In genomic region chr22:31496007-31496734, GRCh38 we compare ENCODE assay signal across 8 cellular contexts. TPM values are rescaled to one million over a fixed set of nuclear protein-coding genes. Genes with fewer than 3 reads are reported as not detected.
A peak's percentile ranks its signal among the peaks of the same experiment; 100 is the strongest.
DNase-seq lines count a peak whose midpoint lies in the region; TF ChIP-seq lines count a peak whose summit lies in the region.

A gene with protein sequence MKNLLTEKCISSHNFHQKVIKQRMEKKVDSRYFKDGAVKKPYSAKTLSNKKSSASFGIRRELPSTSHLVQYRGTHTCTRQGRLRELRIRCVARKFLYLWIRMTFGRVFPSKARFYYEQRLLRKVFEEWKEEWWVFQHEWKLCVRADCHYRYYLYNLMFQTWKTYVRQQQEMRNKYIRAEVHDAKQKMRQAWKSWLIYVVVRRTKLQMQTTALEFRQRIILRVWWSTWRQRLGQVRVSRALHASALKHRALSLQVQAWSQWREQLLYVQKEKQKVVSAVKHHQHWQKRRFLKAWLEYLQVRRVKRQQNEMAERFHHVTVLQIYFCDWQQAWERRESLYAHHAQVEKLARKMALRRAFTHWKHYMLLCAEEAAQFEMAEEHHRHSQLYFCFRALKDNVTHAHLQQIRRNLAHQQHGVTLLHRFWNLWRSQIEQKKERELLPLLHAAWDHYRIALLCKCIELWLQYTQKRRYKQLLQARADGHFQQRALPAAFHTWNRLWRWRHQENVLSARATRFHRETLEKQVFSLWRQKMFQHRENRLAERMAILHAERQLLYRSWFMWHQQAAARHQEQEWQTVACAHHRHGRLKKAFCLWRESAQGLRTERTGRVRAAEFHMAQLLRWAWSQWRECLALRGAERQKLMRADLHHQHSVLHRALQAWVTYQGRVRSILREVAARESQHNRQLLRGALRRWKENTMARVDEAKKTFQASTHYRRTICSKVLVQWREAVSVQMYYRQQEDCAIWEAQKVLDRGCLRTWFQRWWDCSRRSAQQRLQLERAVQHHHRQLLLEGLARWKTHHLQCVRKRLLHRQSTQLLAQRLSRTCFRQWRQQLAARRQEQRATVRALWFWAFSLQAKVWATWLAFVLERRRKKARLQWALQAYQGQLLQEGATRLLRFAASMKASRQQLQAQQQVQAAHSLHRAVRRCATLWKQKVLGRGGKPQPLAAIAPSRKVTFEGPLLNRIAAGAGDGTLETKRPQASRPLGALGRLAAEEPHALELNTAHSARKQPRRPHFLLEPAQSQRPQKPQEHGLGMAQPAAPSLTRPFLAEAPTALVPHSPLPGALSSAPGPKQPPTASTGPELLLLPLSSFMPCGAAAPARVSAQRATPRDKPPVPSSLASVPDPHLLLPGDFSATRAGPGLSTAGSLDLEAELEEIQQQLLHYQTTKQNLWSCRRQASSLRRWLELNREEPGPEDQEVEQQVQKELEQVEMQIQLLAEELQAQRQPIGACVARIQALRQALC (plus strand): TSS chr22:31496536. CDS start chr22:31508285, 11,749 bp downstream.

- peaks cover 35% of the 10 kb centered on the region for H3K79me2 ChIP-seq in Loucy (ENCODE audit: insufficient read depth, low read length)

- peaks cover 4% of the 10 kb centered on the region for H3K9me3 Mint-ChIP-seq in neural crest cell

- no peaks in the 10 kb centered on the region for H3K27me3 Mint-ChIP-seq in neural crest cell (ENCODE audit: low read depth)

- H3K9ac ChIP-seq in ES-I3 (ENCODE audit: low read depth, low read length) (peak within 1 kb of the TSS; percentile 75), Loucy (ENCODE audit: low read depth, low read length, poor library complexity, severe bottlenecking) (peak within 1 kb of the TSS; percentile 71), stomach smooth muscle (ENCODE audit: low read length in 2 of 2) (peak within 1 kb of the TSS; percentile 86 to 89)

- H3K27me3 ChIP-seq in H7 (ENCODE audit: control insufficient read depth, insufficient read depth, low read length), result peaks cover 7% of the 10 kb centered on the region; the same call in 1 of the 2 replicates
- no peaks in the 10 kb centered on the region for H3K27me3 ChIP-seq in Loucy (ENCODE audit: insufficient read depth, low read length, poor library complexity, severe bottlenecking)
- H3K27me3 ChIP-seq in stomach smooth muscle (ENCODE audit: control insufficient read depth in 1 of 2, insufficient read depth in 2 of 2, low read length in 2 of 2), result no peaks in the 10 kb centered on the region

- H3K27ac Mint-ChIP-seq in neural crest cell (ENCODE audit: unreplicated experiment), result peak within 1 kb of the TSS; percentile 84

- H3K4me1 Mint-ChIP-seq in neural crest cell, result peaks cover 16% of the 10 kb centered on the region

- H4K20me1 ChIP-seq in Loucy (ENCODE audit: insufficient read depth, low read length, poor library complexity, severe bottlenecking), result no peaks in the 10 kb centered on the region

- H3K4me3 ChIP-seq in H7 (ENCODE audit: insufficient read depth, low read depth, low read length), result peak within 1 kb of the TSS; percentile 85
- H3K4me3 ChIP-seq in Loucy (ENCODE audit: low read length, poor library complexity, severe bottlenecking), result peak within 1 kb of the TSS; percentile 83
- peak within 1 kb of the TSS; percentile 97 for H3K4me3 ChIP-seq in fibroblast of villous mesenchyme (ENCODE audit: low read depth, low read length)
- peak within 1 kb of the TSS; percentile 93 to 95 for H3K4me3 ChIP-seq in stomach smooth muscle (ENCODE audit: low read length in 2 of 2)

- peak; percentile 95 for DNase-seq in H7
- DNase-seq in SHP77 treated with DMSO at 0.1 percent for 48 hours (lab: John Stamatoyannopoulos, UW), result peak; percentile 78
- peak; percentile 93 for DNase-seq in activated gamma-delta T cell (lab: John Stamatoyannopoulos, UW)
- DNase-seq in fibroblast of villous mesenchyme (ENCODE audit: low read depth), result peak; percentile 90
- DNase-seq in neural crest cell (ENCODE audit: low read depth, low spot score), result peak; percentile 88

- no peaks in the 10 kb centered on the region for H3K9me2 ChIP-seq in Loucy (replicated peaks; ENCODE audit: low read depth, low read length)

- TF ChIP-seq CTCF in Loucy (conservative IDR thresholded peaks at IDR 0.05; ENCODE audit: low read length) (peak; percentile 34), fibroblast of villous mesenchyme (IDR thresholded peaks at IDR 0.05; ENCODE audit: insufficient read depth, low read depth, low read length) (peak; percentile 22), neural crest cell (conservative IDR thresholded peaks at IDR 0.05) (peak; percentile 47)

- H2AFZ ChIP-seq in Loucy (ENCODE audit: low read length), result peak within 1 kb of the TSS; percentile 94

- peak within 1 kb of the TSS; percentile 92 for H3K4me2 ChIP-seq in Loucy (ENCODE audit: low read depth, low read length, poor library complexity, severe bottlenecking)

- H3K36me3 ChIP-seq in ES-I3 (ENCODE audit: insufficient read depth, low read length), result no peaks in the 10 kb centered on the region
- no peaks in the 10 kb centered on the region for H3K36me3 ChIP-seq in H7 (replicated peaks; ENCODE audit: control insufficient read depth, insufficient read depth, low read length)
- no peaks in the 10 kb centered on the region for H3K36me3 ChIP-seq in Loucy (ENCODE audit: insufficient read depth, low read length)
- peaks cover 0 to 2% of the 10 kb centered on the region in 2 donors for H3K36me3 ChIP-seq in stomach smooth muscle (ENCODE audit: control insufficient read depth in 2 of 2, insufficient read depth in 2 of 2, low read length in 2 of 2)

- no peaks in the 10 kb centered on the region for H3K4me1 ChIP-seq in ES-I3 (ENCODE audit: insufficient read depth, low read length)
- H3K4me1 ChIP-seq in Loucy (ENCODE audit: insufficient read depth, low read length, poor library complexity, severe bottlenecking), result peaks cover 9% of the 10 kb centered on the region
- peaks cover 13% of the 10 kb centered on the region for H3K4me1 ChIP-seq in stomach smooth muscle (ENCODE audit: control insufficient read depth, insufficient read depth, low read length)

- peak within 1 kb of the TSS; percentile 41 for H3K27ac ChIP-seq in stomach smooth muscle (ENCODE audit: low read length)

- no peaks in the 10 kb centered on the region for H3K9me3 ChIP-seq in ES-I3 (ENCODE audit: control insufficient read depth, insufficient read depth, low read length)
- no peaks in the 10 kb centered on the region for H3K9me3 ChIP-seq in Loucy (ENCODE audit: insufficient read depth, low read depth, low read length)
- no peaks in the 10 kb centered on the region for H3K9me3 ChIP-seq in stomach smooth muscle (ENCODE audit: control insufficient read depth in 2 of 2, low read length in 2 of 2)

- H3K4me3 Mint-ChIP-seq in neural crest cell, result peak within 1 kb of the TSS; percentile 94

- no peaks in the 10 kb centered on the region for H3F3A ChIP-seq in Loucy (ENCODE audit: low read depth)

- H3K36me3 Mint-ChIP-seq in neural crest cell (ENCODE audit: low read depth), result peaks cover 7% of the 10 kb centered on the region

RNA-seq across cellular contexts. Expression of the gene that starts here (rescaled TPM):
- total RNA-seq in H7 (2014; rRNA removed; shearing (Covaris generic)), result 8.5 and 18.2 TPM in 2 replicates
- total RNA-seq in fibroblast of villous mesenchyme (15.5 and 17.1 TPM in 2 replicates), neural crest cell (67.3 and 73.1 TPM in 2 replicates)

Comparison
In these comparisons a context has a peak if more than half of its experiments do, and no peak if none do; other contexts are left out.
1. Peak in every context shown above with its lines: DNase-seq, H3K4me3 ChIP-seq and H3K27ac ChIP-seq.